19 cellular contexts compared by ENCODE assay signal in genomic region chr15:25891108-25891507, GRCh38. TPM values are rescaled to one million over a fixed set of nuclear protein-coding genes. Genes with fewer than 3 reads are reported as not detected.
DNase-seq lines count a peak whose midpoint lies in the region; ATAC-seq and TF ChIP-seq lines count a peak whose summit lies in the region.
"Had no signal": no experiment of that assay in that cellular context is flagged by ENCODE, and none has a peak within 500 bp of the region (broad histone marks: within the 10 kb centered on the region; RNA-seq: fewer than 3 reads in every experiment).

No MANE protein-coding gene starts in this region.

- H4K12ac ChIP-seq in trophoblast cell (ENCODE audit: low read depth, low read length), result no peak overlapping the region

- H4K8ac ChIP-seq in trophoblast cell (ENCODE audit: low read depth, low read length), result no peak overlapping the region

- H3F3A ChIP-seq in PC-3 (ENCODE audit: low read length, unreplicated experiment), result no peaks in the 10 kb centered on the region

- H4K91ac ChIP-seq in trophoblast cell (ENCODE audit: low read depth, low read length), result no peak overlapping the region

- in situ Hi-C loops in transverse colon (cut with MboI; ENCODE audit: low pct_ligation_motif_present in 1 of 4, low pct_unique_long_range_greater_than_20kb in 1 of 4, low sequenced_read_pairs in 3 of 4), result loop anchor here in 1 of 4 donors (25.0 kb wide), 1 partner anchor 96 kb away; no protein-coding TSS in a partner anchor

- H3K18ac ChIP-seq in trophoblast cell (ENCODE audit: low read length), result no peak overlapping the region

- no peak overlapping the region for H2BK12ac ChIP-seq in trophoblast cell (ENCODE audit: low read length)

- H4K20me1 ChIP-seq in PC-3 (ENCODE audit: low read length), result no peaks in the 10 kb centered on the region
- H4K20me1 ChIP-seq: BLaER1 treated with 17β-estradiol and CSF1 and Interleukin-3, amounts not matched to agents 10 nM and 100 nM had no signal

- H2AK5ac ChIP-seq in trophoblast cell (ENCODE audit: low read length), result no peak overlapping the region

- no peak overlapping the region for H3K4ac ChIP-seq in trophoblast cell (ENCODE audit: low read depth, low read length)

- H3K9me3 ChIP-seq in PC-3 (ENCODE audit: low read length) (no peaks in the 10 kb centered on the region), esophagus muscularis mucosa (no peaks in the 10 kb centered on the region), trophoblast cell (ENCODE audit: insufficient read depth, low read depth, low read length) (peaks cover 2% of the 10 kb centered on the region), transverse colon (no peaks in the 10 kb centered on the region), left ventricle myocardium inferior (replicated peaks) (no peaks in the 10 kb centered on the region)

- H3K4me2 ChIP-seq in PC-3 (ENCODE audit: low read length) (peak overlapping the region; percentile 24), trophoblast cell (ENCODE audit: low read length) (no peak overlapping the region)
- H3K4me2 ChIP-seq: BLaER1 treated with 17β-estradiol and CSF1 and Interleukin-3, amounts not matched to agents 10 nM and 100 nM had no signal

- H3K27me3 ChIP-seq in PC-3 (ENCODE audit: low read length) (no peaks in the 10 kb centered on the region), esophagus muscularis mucosa (no peaks in the 10 kb centered on the region), trophoblast cell (ENCODE audit: insufficient read depth, low read length) (no peaks in the 10 kb centered on the region), transverse colon (no peaks in the 10 kb centered on the region), left ventricle myocardium inferior (ENCODE audit: low read depth) (peaks cover 24% of the 10 kb centered on the region)
- H3K27me3 ChIP-seq: BLaER1 treated with 17β-estradiol and CSF1 and Interleukin-3, amounts not matched to agents 10 nM and 100 nM had no signal

- CTCF ChIA-PET in PC-3 (lab: Charles Lee), result no interaction called here

- TF ChIP-seq POLR2A in esophagus muscularis mucosa (IDR thresholded peaks at IDR 0.05; ENCODE audit: low read depth), result no peak
- TF ChIP-seq POLR2A in transverse colon (IDR thresholded peaks at IDR 0.05), result no peak

- 57% methylated on average over 4 of the region's 4 CpGs for WGBS in esophagus muscularis mucosa
- no CpG with 5 or more reads among the region's 4 CpGs for WGBS in trophoblast cell (ENCODE audit: extremely low coverage, insufficient coverage, insufficient read length)
- 70 to 79% methylated on average over 3 to 4 of the region's 4 CpGs for WGBS in transverse colon (ENCODE audit: low coverage in 1 of 2), 2 donors

- no peaks in the 10 kb centered on the region for H3K79me1 ChIP-seq in trophoblast cell (ENCODE audit: low read length)

- no peaks in the 10 kb centered on the region for H3K9me2 ChIP-seq in PC-3 (replicated peaks; ENCODE audit: low read length)

- TF ChIP-seq CTCF in PC-3 (conservative IDR thresholded peaks at IDR 0.05; ENCODE audit: low read depth, low read length) (no peak), esophagus muscularis mucosa (IDR thresholded peaks at IDR 0.05) (no peak), transverse colon (IDR thresholded peaks at IDR 0.05) (no peak), left ventricle myocardium inferior (IDR thresholded peaks at IDR 0.05; ENCODE audit: borderline replicate concordance) (no peak)

- POLR2A ChIA-PET in PC-3 (lab: Charles Lee; ENCODE audit: unreplicated experiment), result no interaction called here

- H3K36me3 ChIP-seq in PC-3 (ENCODE audit: low read depth, low read length) (no peaks in the 10 kb centered on the region), esophagus muscularis mucosa (no peaks in the 10 kb centered on the region), trophoblast cell (ENCODE audit: control insufficient read depth in 1 of 2, insufficient read depth in 2 of 2, low read length in 2 of 2) (no peaks in the 10 kb centered on the region), transverse colon (no peaks in the 10 kb centered on the region), left ventricle myocardium inferior (no peaks in the 10 kb centered on the region)
- H3K36me3 ChIP-seq: BLaER1 treated with 17β-estradiol and CSF1 and Interleukin-3, amounts not matched to agents 10 nM and 100 nM had no signal

- no peak overlapping the region for H2BK120ac ChIP-seq in trophoblast cell (ENCODE audit: insufficient read depth, low read length, poor library complexity)

- H3K14ac ChIP-seq in trophoblast cell (ENCODE audit: low read length), result no peak overlapping the region

- intact Hi-C loops in PC-3 (cut with micrococcal nuclease) (loop anchor here (5.0 kb wide), 2 partner anchors 39 to 41 kb away; no protein-coding TSS in a partner anchor), esophagus muscularis mucosa (cut with DNase I) (no loop called here), transverse colon (cut with DNase I; ENCODE audit: low total_unique reads) (no loop called here), left ventricle myocardium inferior (cut with micrococcal nuclease) (no loop called here)

- H3K23ac ChIP-seq in trophoblast cell (ENCODE audit: low read length), result no peak overlapping the region

- ATAC-seq in PC-3, result peak; percentile 34
- ATAC-seq in HG02938 (IDR thresholded peaks at IDR 0.05; ENCODE audit: unreplicated experiment), result no peak
- ATAC-seq: HCT116 had no signal

- BruUV-seq in PC-3 (replicated peaks; lab: Mats Ljungman, UMichigan), result no TSS peak

- no peak overlapping the region for H3K4me3 ChIP-seq in PC-3 (ENCODE audit: low read length)
- H3K4me3 ChIP-seq in esophagus muscularis mucosa, result no peak overlapping the region
- H3K4me3 ChIP-seq in trophoblast cell (ENCODE audit: low read depth, low read length), result no peak overlapping the region
- H3K4me3 ChIP-seq in transverse colon, result no peak overlapping the region
- no peak overlapping the region for H3K4me3 ChIP-seq in left ventricle myocardium inferior
- H3K4me3 ChIP-seq: BLaER1 treated with 17β-estradiol and CSF1 and Interleukin-3, amounts not matched to agents 10 nM and 100 nM had no signal

- no peak for TF ChIP-seq EP300 in esophagus muscularis mucosa (IDR thresholded peaks at IDR 0.05)
- TF ChIP-seq EP300 in transverse colon (IDR thresholded peaks at IDR 0.05; ENCODE audit: low read depth), result no peak

- H3K79me2 ChIP-seq in PC-3 (ENCODE audit: low read length), result no peaks in the 10 kb centered on the region
- no peaks in the 10 kb centered on the region for H3K79me2 ChIP-seq in trophoblast cell (ENCODE audit: control insufficient read depth, insufficient read depth, low read length, poor library complexity)

- H3K27ac ChIP-seq in PC-3 (ENCODE audit: low read length) (peak overlapping the region; percentile 44), esophagus muscularis mucosa (replicated peaks in 1 of 4) (peak overlapping the region; percentile 68 to 74 (median 72)), trophoblast cell (ENCODE audit: low read depth, low read length) (no peak overlapping the region), transverse colon (peak overlapping the region in 3 of 4 donors; percentile 2 to 50 (median 41)), left ventricle myocardium inferior (replicated peaks) (no peak overlapping the region)
- H3K27ac ChIP-seq: BLaER1 treated with 17β-estradiol and CSF1 and Interleukin-3, amounts not matched to agents 10 nM and 100 nM had no signal

- H3K9ac ChIP-seq in PC-3 (ENCODE audit: low read length), result no peak overlapping the region
- peak overlapping the region; percentile 43 for H3K9ac ChIP-seq in trophoblast cell (ENCODE audit: low read length)
- H3K9ac ChIP-seq: BLaER1 treated with 17β-estradiol and CSF1 and Interleukin-3, amounts not matched to agents 10 nM and 100 nM had no signal

- DNase-seq in PC-3 (peak; percentile 72), esophagus muscularis mucosa (ENCODE audit: extremely low spot score) (peak; percentile 10), trophoblast cell (peak; percentile 47 to 57), transverse colon (no peak), left ventricle myocardium inferior (no peak), hypothalamus (lab: John Stamatoyannopoulos, UW) (no peak), epidermal melanocyte (ENCODE audit: insufficient read length, low spot score) (no peak)
- DNase-seq: ACHN; Calu3; CD4-positive, alpha-beta T cell; DMS 273 treated with DMSO at 0.1 percent for 48 hours; DMS79; EL; IMR-90 had no signal

- no peak overlapping the region for H2BK5ac ChIP-seq in trophoblast cell (ENCODE audit: low read depth, low read length, poor library complexity)

- H2AFZ ChIP-seq in PC-3 (ENCODE audit: low read length) (no peak overlapping the region), trophoblast cell (ENCODE audit: insufficient read depth, low read length, poor library complexity) (no peak overlapping the region)

- H3K4me1 ChIP-seq in PC-3 (ENCODE audit: insufficient read depth, low read length) (peaks cover 65% of the 10 kb centered on the region), esophagus muscularis mucosa (peaks cover 2 to 43% (median 40%) of the 10 kb centered on the region in 4 donors), trophoblast cell (ENCODE audit: control insufficient read depth in 1 of 2, insufficient read depth in 2 of 2, low read length in 2 of 2) (no peaks in the 10 kb centered on the region), transverse colon (peaks cover 0 to 5% (median 0%) of the 10 kb centered on the region in 4 donors), left ventricle myocardium inferior (peaks cover 7% of the 10 kb centered on the region)

RNA-seq across cellular contexts. Expression of gene ATP10A, which starts 28.0 kb away (rescaled TPM):
- total RNA-seq in PC-3 (2014; rRNA removed) (2.6 and 5.0 TPM in 2 replicates), esophagus muscularis mucosa (10 to 100 TPM; 23.9 to 51.9 (median 32.6) TPM), transverse colon (1 to 10 TPM; 1.4 to 10.0 (median 3.6) TPM), left ventricle myocardium inferior (0.58 TPM)
- 0.07 and 0.18 TPM in 2 replicates for polyA plus RNA-seq in trophoblast cell (2013)
- total RNA-seq: A172, HT-29 had no signal

Comparison
In these comparisons a context has a peak if more than half of its experiments do, and no peak if none do; other contexts are left out.
1. DNase-seq: peak in PC-3 (single experiment), esophagus muscularis mucosa (single experiment) and trophoblast cell (2 of 2); none in transverse colon (single experiment), left ventricle myocardium inferior (single experiment), hypothalamus (0 of 51) and epidermal melanocyte (single experiment).
2. H3K27ac ChIP-seq: peak in PC-3 (single experiment), esophagus muscularis mucosa (4 of 4) and transverse colon (3 of 4); none in trophoblast cell (single experiment) and left ventricle myocardium inferior (single experiment).